ENCODE assay signal across 16 cellular contexts in the genomic region with DNA sequence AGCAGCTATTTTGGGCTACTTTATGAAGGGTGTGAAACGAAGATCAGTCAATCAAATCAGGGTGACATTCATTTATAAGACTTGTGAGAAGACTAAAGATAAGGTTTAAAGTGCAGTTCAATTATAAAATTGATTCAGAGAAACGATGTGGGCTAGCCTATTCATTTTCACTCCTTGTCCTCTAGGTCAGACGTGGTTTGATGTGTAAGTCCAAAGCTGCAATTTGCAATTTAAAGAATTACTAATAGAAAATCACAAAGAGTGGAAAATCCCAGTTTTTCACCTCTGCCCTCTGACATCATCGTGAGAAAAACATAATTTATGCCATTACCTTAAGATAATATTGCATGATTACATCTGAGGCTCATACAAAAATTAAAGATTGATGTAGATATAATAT.
DNase-seq lines count a peak whose midpoint lies in the region; ATAC-seq and TF ChIP-seq lines count a peak whose summit lies in the region.
"Had no signal": no experiment of that assay in that cellular context is flagged by ENCODE, and none has a peak within 500 bp of the region (broad histone marks: within the 10 kb centered on the region; RNA-seq: fewer than 3 reads in every experiment).

No MANE protein-coding gene starts in this region.

- WGBS in trophoblast cell (ENCODE audit: extremely low coverage, insufficient coverage, insufficient read length) = no CpG with 5 or more reads among the region's 4 CpGs

- peak overlapping the region; percentile 90 for H3K27ac Mint-ChIP-seq in Calu3 (ENCODE audit: unreplicated experiment)
- H3K27ac Mint-ChIP-seq: activated CD4-positive, alpha-beta T cell treated with anti-CD3 and anti-CD28 coated beads, Interleukin-2, amount 10 ng/mL, durations not matched to agents 24 days and 14 days; activated naive CD4-positive, alpha-beta T cell treated with anti-CD3 and anti-CD28 coated beads for 36 hours; natural killer cell treated with Interleukin-12 subunit alpha and Interleukin-12 subunit beta and Interleukin-15 and Interleukin-18, amount 100 ng/mL, for 72 hours had no signal

- H3K27me3 ChIP-seq in RWPE2 (ENCODE audit: insufficient read depth, poor library complexity, severe bottlenecking) (no peaks in the 10 kb centered on the region), trophoblast cell (ENCODE audit: insufficient read depth, low read length) (no peaks in the 10 kb centered on the region)

- no peak overlapping the region for H3K4me3 Mint-ChIP-seq in Calu3 (ENCODE audit: low read depth, unreplicated experiment)
- H3K4me3 Mint-ChIP-seq: activated CD4-positive, alpha-beta T cell treated with anti-CD3 and anti-CD28 coated beads, Interleukin-2, amount 10 ng/mL, durations not matched to agents 24 days and 14 days; activated naive CD4-positive, alpha-beta T cell treated with anti-CD3 and anti-CD28 coated beads for 36 hours; natural killer cell treated with Interleukin-12 subunit alpha and Interleukin-12 subunit beta and Interleukin-15 and Interleukin-18, amount 100 ng/mL, for 72 hours had no signal

- CTCF ChIA-PET in Calu3 (lab: Charles Lee) = no interaction called here

- no peaks in the 10 kb centered on the region for H3K79me1 ChIP-seq in trophoblast cell (ENCODE audit: low read length)

- H2BK120ac ChIP-seq in trophoblast cell (ENCODE audit: insufficient read depth, low read length, poor library complexity) = no peak overlapping the region

- H3K9me3 ChIP-seq in RWPE2 (ENCODE audit: severe bottlenecking) (no peaks in the 10 kb centered on the region), trophoblast cell (ENCODE audit: insufficient read depth, low read depth, low read length) (no peaks in the 10 kb centered on the region)

- H3K9me3 Mint-ChIP-seq in Calu3 (ENCODE audit: low read depth, unreplicated experiment) = peaks cover 4% of the 10 kb centered on the region

- H3K36me3 Mint-ChIP-seq in Calu3 (ENCODE audit: insufficient read depth, unreplicated experiment) = no peaks in the 10 kb centered on the region
- H3K36me3 Mint-ChIP-seq: natural killer cell treated with Interleukin-12 subunit alpha and Interleukin-12 subunit beta and Interleukin-15 and Interleukin-18, amount 100 ng/mL, for 72 hours had no signal

- no peaks in the 10 kb centered on the region for H3K79me2 ChIP-seq in trophoblast cell (ENCODE audit: control insufficient read depth, insufficient read depth, low read length, poor library complexity)

- H2BK5ac ChIP-seq in trophoblast cell (ENCODE audit: low read depth, low read length, poor library complexity) = no peak overlapping the region

- H3K27ac ChIP-seq in RWPE2 (ENCODE audit: poor library complexity, severe bottlenecking) (peak overlapping the region; percentile 71), trophoblast cell (ENCODE audit: low read depth, low read length) (no peak overlapping the region)

- no peak overlapping the region for H4K91ac ChIP-seq in trophoblast cell (ENCODE audit: low read depth, low read length)

- H3K14ac ChIP-seq in trophoblast cell (ENCODE audit: low read length) = no peak overlapping the region

- no peak overlapping the region for H3K9ac ChIP-seq in trophoblast cell (ENCODE audit: low read length)

- H3K4me1 ChIP-seq in RWPE2 (ENCODE audit: insufficient read depth, poor library complexity, severe bottlenecking) (peaks cover 24% of the 10 kb centered on the region), trophoblast cell (ENCODE audit: control insufficient read depth in 1 of 2, insufficient read depth in 2 of 2, low read length in 2 of 2) (no peaks in the 10 kb centered on the region)

- TF ChIP-seq CTCF in Calu3 (IDR thresholded peaks at IDR 0.05; ENCODE audit: unreplicated experiment) (no peak), RWPE2 (IDR thresholded peaks at IDR 0.05; ENCODE audit: poor library complexity, severe bottlenecking) (no peak), fibroblast of mammary gland (conservative IDR thresholded peaks at IDR 0.05; ENCODE audit: control insufficient read depth, insufficient read depth, low read depth, low read length) (no peak)

- intact Hi-C loops in Calu3 (cut with micrococcal nuclease; ENCODE audit: unreplicated experiment) = no loop called here

- DNase-seq in Calu3 (no peak), RWPE2 (ENCODE audit: low spot score) (no peak), fibroblast of mammary gland (ENCODE audit: low read depth) (peak; percentile 61), trophoblast cell (peak; percentile 6 to 72), SIG-M5 treated with dmso at 0.1 percent for 504 hours (lab: John Stamatoyannopoulos, UW; ENCODE audit: unreplicated experiment) (no peak), NK-92 (lab: John Stamatoyannopoulos, UW; ENCODE audit: unreplicated experiment) (no peak)
- DNase-seq in activated CD4-positive, CD25-positive, alpha-beta regulatory T cell (lab: John Stamatoyannopoulos, UW) = no peak
- DNase-seq: activated CD4-positive, alpha-beta T cell treated with anti-CD3 and anti-CD28 coated beads, Interleukin-2, amount 10 ng/mL, durations not matched to agents 24 days and 14 days; activated CD8-positive, alpha-beta memory T cell treated with anti-CD3 and anti-CD28 coated beads, Interleukin-2, amount 50 U/mL, for 48 hours; activated naive CD4-positive, alpha-beta T cell treated with anti-CD3 and anti-CD28 coated beads for 36 hours; NCI-H2029; NCI-H510A had no signal

- no peak overlapping the region for H3K4me2 ChIP-seq in trophoblast cell (ENCODE audit: low read length)

- H3K4me1 Mint-ChIP-seq in Calu3 (ENCODE audit: low read depth, unreplicated experiment) = no peaks in the 10 kb centered on the region
- H3K4me1 Mint-ChIP-seq: activated CD4-positive, alpha-beta T cell treated with anti-CD3 and anti-CD28 coated beads, Interleukin-2, amount 10 ng/mL, durations not matched to agents 24 days and 14 days had no signal

- H2AK5ac ChIP-seq in trophoblast cell (ENCODE audit: low read length) = no peak overlapping the region

- no peak overlapping the region for H3K23ac ChIP-seq in trophoblast cell (ENCODE audit: low read length)

- H3K4me3 ChIP-seq in RWPE2 (ENCODE audit: severe bottlenecking) (no peak overlapping the region), fibroblast of mammary gland (ENCODE audit: control insufficient read depth, low read depth, low read length) (no peak overlapping the region), trophoblast cell (ENCODE audit: low read depth, low read length) (no peak overlapping the region)
- H3K4me3 ChIP-seq: lung had no signal

- no peak overlapping the region for H2BK12ac ChIP-seq in trophoblast cell (ENCODE audit: low read length)

- H3K4ac ChIP-seq in trophoblast cell (ENCODE audit: low read depth, low read length) = no peak overlapping the region

- ATAC-seq in RWPE2 (ENCODE audit: low read depth) (peak; percentile 8; the same call in 1 of the 3 replicates), HG03196 (IDR thresholded peaks at IDR 0.05; ENCODE audit: unreplicated experiment) (no peak)
- ATAC-seq: HCT116; natural killer cell treated with Interleukin-12 subunit alpha and Interleukin-12 subunit beta and Interleukin-15 and Interleukin-18, amount 100 ng/mL, for 72 hours had no signal

- H3K27me3 Mint-ChIP-seq in Calu3 (ENCODE audit: unreplicated experiment) = no peaks in the 10 kb centered on the region
- H3K27me3 Mint-ChIP-seq: activated CD4-positive, alpha-beta T cell treated with anti-CD3 and anti-CD28 coated beads, Interleukin-2, amount 10 ng/mL, durations not matched to agents 24 days and 14 days; natural killer cell treated with Interleukin-12 subunit alpha and Interleukin-12 subunit beta and Interleukin-15 and Interleukin-18, amount 100 ng/mL, for 72 hours had no signal

- no TSS peak for BruUV-seq in Calu3 (replicated peaks; lab: Mats Ljungman, UMichigan)

- H4K8ac ChIP-seq in trophoblast cell (ENCODE audit: low read depth, low read length) = no peak overlapping the region

- H3K36me3 ChIP-seq in RWPE2 (ENCODE audit: low read depth) (no peaks in the 10 kb centered on the region), trophoblast cell (ENCODE audit: control insufficient read depth in 1 of 2, insufficient read depth in 2 of 2, low read length in 2 of 2) (no peaks in the 10 kb centered on the region)

- no peak overlapping the region for H2AFZ ChIP-seq in trophoblast cell (ENCODE audit: insufficient read depth, low read length, poor library complexity)

- no peak overlapping the region for H4K12ac ChIP-seq in trophoblast cell (ENCODE audit: low read depth, low read length)

- no peak overlapping the region for H3K18ac ChIP-seq in trophoblast cell (ENCODE audit: low read length)

Comparison
In these comparisons a context has a peak if more than half of its experiments do, and no peak if none do; other contexts are left out.
1. DNase-seq: peak in fibroblast of mammary gland (single experiment) and trophoblast cell (2 of 2); none in Calu3 (single experiment), RWPE2 (single experiment), SIG-M5 treated with dmso at 0.1 percent for 504 hours (single experiment), activated CD4-positive, CD25-positive, alpha-beta regulatory T cell (0 of 4) and NK-92 (single experiment).